23 cellular contexts compared by ENCODE assay signal in genomic region chr16:88867561-88868246, GRCh38. TPM values are rescaled to one million over a fixed set of nuclear protein-coding genes. Genes with fewer than 3 reads are reported as not detected.
DNase-seq lines count a peak whose midpoint lies in the region; ATAC-seq, FAIRE-seq and TF ChIP-seq lines count a peak whose summit lies in the region.
"Had no signal": no experiment of that assay in that cellular context is flagged by ENCODE, and none has a peak within 500 bp of the region (broad histone marks: within the 10 kb centered on the region; RNA-seq: fewer than 3 reads in every experiment).

No MANE protein-coding gene starts in this region.

- no TSS peak for BruUV-seq in K562 (replicated peaks; lab: Mats Ljungman, UMichigan)

- H3K36me3 Mint-ChIP-seq in IgD-negative memory B cell = peaks cover 1% of the 10 kb centered on the region
- H3K36me3 Mint-ChIP-seq in WTC11 = no peaks in the 10 kb centered on the region
- H3K36me3 Mint-ChIP-seq: CD4-positive, alpha-beta memory T cell had no signal

- peaks cover 0 to 56% (median 13%) of the 10 kb centered on the region in 11 experiments; a peak in 12 of 22 replicates for H4K20me1 ChIP-seq in BLaER1 treated with 17β-estradiol and CSF1 and Interleukin-3, amounts not matched to agents 10 nM and 100 nM
- 0 out of 2 replicates have a peak, but pooled peaks cover 4% of the 10 kb centered on the region for H4K20me1 ChIP-seq in K562 (replicated peaks; ENCODE audit: control insufficient read depth, insufficient read depth, low read length)

- TF ChIP-seq CTCF in K562 (IDR thresholded peaks at IDR 0.05 in 2 of 3, conservative IDR thresholded peaks at IDR 0.05 in 1 of 3; ENCODE audit: insufficient read depth in 2 of 3, low read depth in 1 of 3, low read length in 3 of 3) (no peak), WTC11 (IDR thresholded peaks at IDR 0.05) (no peak)

- peaks cover 12% of the 10 kb centered on the region for H3K27me3 Mint-ChIP-seq in IgD-negative memory B cell
- H3K27me3 Mint-ChIP-seq in WTC11 (ENCODE audit: low read depth) = no peaks in the 10 kb centered on the region

- no peak for TF ChIP-seq POLR2A in K562 (conservative IDR thresholded peaks at IDR 0.05)

- CTCF ChIA-PET in K562 (lab: Yijun Ruan, JAX; ENCODE audit: low intra/inter-chr PET ratio) (no interaction called here), WTC11 (lab: Charles Lee) (no interaction called here)

- peaks cover 25 to 41% (median 33%) of the 10 kb centered on the region in 11 experiments for H3K27me3 ChIP-seq in BLaER1 treated with 17β-estradiol and CSF1 and Interleukin-3, amounts not matched to agents 10 nM and 100 nM
- H3K27me3 ChIP-seq in K562 (ENCODE audit: control insufficient read depth in 2 of 2, insufficient read depth in 2 of 2, low read length in 2 of 2) = no peaks in the 10 kb centered on the region

- peak overlapping the region; percentile 45 to 69 (median 63) for H3K27ac Mint-ChIP-seq in IgD-negative memory B cell
- H3K27ac Mint-ChIP-seq in WTC11 = no peak overlapping the region

- in situ Hi-C loops in K562 (cut with MboI) = no loop called here

- no peak for TF ChIP-seq RAD21 in K562 (CRISPR knock-in tag; conservative IDR thresholded peaks at IDR 0.05 in 1 of 2, IDR thresholded peaks at IDR 0.05 in 1 of 2)

- ATAC-seq in K562 (no peak), WTC11 (no peak)

- no peak for TF ChIP-seq EP300 in K562 (IDR thresholded peaks at IDR 0.05; ENCODE audit: low read length)

- no peak for FAIRE-seq in K562 (lab: Jason Lieb, UNC)
- FAIRE-seq: G401.6, GM12891, GM19239, H1 had no signal

- H3K9me3 Mint-ChIP-seq in IgD-negative memory B cell = no peaks in the 10 kb centered on the region
- H3K9me3 Mint-ChIP-seq in WTC11 = no peaks in the 10 kb centered on the region
- H3K9me3 Mint-ChIP-seq: CD4-positive, alpha-beta memory T cell; H9 had no signal

- no peak overlapping the region for H3K9ac ChIP-seq in BLaER1 treated with 17β-estradiol and CSF1 and Interleukin-3, amounts not matched to agents 10 nM and 100 nM
- no peak overlapping the region for H3K9ac ChIP-seq in K562 (ENCODE audit: insufficient read depth in 1 of 2, low read depth in 2 of 2, low read length in 2 of 2)

- H3K4me1 ChIP-seq in BLaER1 treated with 17β-estradiol and CSF1 and Interleukin-3, amounts not matched to agents 10 nM and 100 nM = peaks cover 16 to 82% (median 59%) of the 10 kb centered on the region in 10 experiments
- H3K4me1 ChIP-seq in K562 (replicated peaks in 1 of 2; ENCODE audit: control insufficient read depth in 2 of 2, insufficient read depth in 2 of 2, low read length in 2 of 2) = peaks cover 14 to 85% of the 10 kb centered on the region in 2 experiments; a peak in 4 of 5 replicates
- H3K4me1 ChIP-seq: BE2C had no signal

- H3K79me2 ChIP-seq in K562 (ENCODE audit: control insufficient read depth, insufficient read depth, low read length) = no peaks in the 10 kb centered on the region

- POLR2A ChIA-PET in K562 (lab: Yijun Ruan, JAX) (interaction anchor here (0.6 to 0.7 kb wide), 3 partner anchors 9 to 416 kb away, joined by 3 to 5 read pairs (median 3); no protein-coding TSS in a partner anchor), WTC11 (lab: Charles Lee) (interaction anchor here (0.7 kb wide), 1 partner anchor 77 kb away, joined by 4 read pairs; no protein-coding TSS in a partner anchor)

- peak; percentile 7 for DNase-seq in NCI-H2171 treated with DMSO at 0.1 percent for 48 hours (lab: John Stamatoyannopoulos, UW)
- no peak for DNase-seq in NCI-H2171 (lab: John Stamatoyannopoulos, UW)
- peak in 2 of 4 experiments; percentile 44 to 60 for DNase-seq in K562 (ENCODE audit: extremely low read depth in 1 of 4, low spot score in 3 of 4)
- DNase-seq in WTC11 (ENCODE audit: low spot score) = no peak
- DNase-seq in amygdala (lab: John Stamatoyannopoulos, UW) = no peak
- no peak for DNase-seq in NCI-H345 (lab: John Stamatoyannopoulos, UW)
- DNase-seq: ACHN; BE2C; Calu3; CD4-positive, alpha-beta memory T cell; H9; IMR-90; KG1 had no signal

- H3K9me1 ChIP-seq in K562 (ENCODE audit: control insufficient read depth, insufficient read depth, low read length) = peaks cover 2% of the 10 kb centered on the region

- no peak overlapping the region for H2AFZ ChIP-seq in K562 (ENCODE audit: low read depth, low read length)

- peaks cover 1 to 9% (median 4%) of the 10 kb centered on the region in 11 experiments; a peak in 17 of 22 replicates for H3K36me3 ChIP-seq in BLaER1 treated with 17β-estradiol and CSF1 and Interleukin-3, amounts not matched to agents 10 nM and 100 nM
- H3K36me3 ChIP-seq in K562 (ENCODE audit: control insufficient read depth, insufficient read depth, low read length) = peaks cover 2% of the 10 kb centered on the region; the same call in 1 of the 3 replicates
- H3K36me3 ChIP-seq: BE2C had no signal

- peak overlapping the region in 7 of 11 experiments; percentile 24 to 65 (median 58); a peak in 12 of 22 replicates for H3K4me2 ChIP-seq in BLaER1 treated with 17β-estradiol and CSF1 and Interleukin-3, amounts not matched to agents 10 nM and 100 nM
- no peak overlapping the region for H3K4me2 ChIP-seq in K562 (ENCODE audit: insufficient read depth, low read length)

- H3K9me3 ChIP-seq in BLaER1 treated with 17β-estradiol and CSF1 and Interleukin-3, amounts not matched to agents 10 nM and 100 nM (replicated peaks in 1 of 11) = no peaks in the 10 kb centered on the region
- no peaks in the 10 kb centered on the region for H3K9me3 ChIP-seq in K562 (replicated peaks; ENCODE audit: control insufficient read depth, insufficient read depth, low read depth, low read length)
- H3K9me3 ChIP-seq: BE2C had no signal

- H3K4me3 ChIP-seq in BLaER1 treated with 17β-estradiol and CSF1 and Interleukin-3, amounts not matched to agents 10 nM and 100 nM = no peak overlapping the region
- no peak overlapping the region for H3K4me3 ChIP-seq in K562

- peaks cover 8 to 9% (median 8%) of the 10 kb centered on the region in 3 donors for H3K4me1 Mint-ChIP-seq in IgD-negative memory B cell
- no peaks in the 10 kb centered on the region for H3K4me1 Mint-ChIP-seq in WTC11
- H3K4me1 Mint-ChIP-seq: H9 had no signal

- H3K27ac ChIP-seq in BLaER1 treated with 17β-estradiol and CSF1 and Interleukin-3, amounts not matched to agents 10 nM and 100 nM = no peak overlapping the region
- no peak overlapping the region for H3K27ac ChIP-seq in K562 (ENCODE audit: extremely low read depth, low read depth, low read length)
- H3K27ac ChIP-seq: HL-60 had no signal

- 62% methylated on average over 16 of the region's 24 CpGs for WGBS in K562 (ENCODE audit: insufficient coverage, low coverage, missing lambda C conversion rate)

- intact Hi-C loops in K562 (cut with micrococcal nuclease) = no loop called here

- H3K4me3 Mint-ChIP-seq in IgD-negative memory B cell (no peak overlapping the region), WTC11 (no peak overlapping the region)
- H3K4me3 Mint-ChIP-seq: CD14-positive monocyte; CD4-positive, alpha-beta memory T cell; H9 had no signal

RNA-seq across cellular contexts. Expression of gene PABPN1L, which starts 1.2 kb away (rescaled TPM):
- polyA plus RNA-seq in IgD-negative memory B cell (not detected), K562 (2011; rRNA removed) (not detected in 2 replicates), K562 (2014; fragmentation: Illumina TruSeq; extraction: Trizol) (not detected in 2 replicates), K562 (2014; fragmentation: Nextera tagmentation; extraction: Ambion mirVana) (not detected), K562 (2014; rRNA removed) (0.11 TPM in 1 of 2 replicates, not detected in the other)
- total RNA-seq in K562 (2011; cell fraction: chromatin; rRNA removed; ENCODE audit: low replicate concordance) = 0.46 and 2.2 TPM in 2 replicates
- 0.26 and 0.50 TPM in 2 replicates for total RNA-seq in K562 (2011; cell fraction: nucleolus; rRNA removed)
- 0.29 and 0.99 TPM in 2 replicates for total RNA-seq in K562 (2011; cell fraction: nucleoplasm; rRNA removed)
- total RNA-seq in K562 (2014; rRNA removed) (0.32 TPM in 1 of 2 replicates, not detected in the other), K562 (2014; rRNA removed; fragmentation: Illumina TruSeq; extraction: Trizol) (not detected in 2 replicates), K562 (2015; rRNA removed; fragmentation: Illumina TruSeq; extraction: Trizol) (0.19 TPM in 1 of 2 replicates, not detected in the other), K562 (2021) (0.29 TPM in 1 of 2 replicates, not detected in the other), WTC11 (2021) (not detected in 3 replicates)
- not detected in 2 replicates for polyA plus RNA-seq in K562 (2011; cell fraction: cytosol; rRNA removed)
- polyA plus RNA-seq in K562 (2011; cell fraction: nucleus; rRNA removed) = 0.55 and 0.58 TPM in 2 replicates
- polyA plus RNA-seq in K562 (2012) = 0.29 and 0.71 TPM in 2 replicates
- polyA minus RNA-seq in K562 (2011; rRNA and poly(A)+ RNA removed) = not detected in 2 replicates
- polyA minus RNA-seq in K562 (2011; cell fraction: cytosol; rRNA and poly(A)+ RNA removed) = not detected in 2 replicates
- not detected in 2 replicates for polyA minus RNA-seq in K562 (2011; cell fraction: nucleus; rRNA and poly(A)+ RNA removed)
- total RNA-seq: A172; Calu3; CD4-positive, alpha-beta memory T cell; H1; H9; HT1080; IMR-90 had no signal
- polyA plus RNA-seq: CD14-positive monocyte; CD4-positive, alpha-beta memory T cell; H1; IMR-90 had no signal

RNA-seq across cellular contexts. Expression of gene TRAPPC2L, which starts 10.8 kb away (rescaled TPM):
- polyA plus RNA-seq in IgD-negative memory B cell = 86.1 TPM
- total RNA-seq in K562 (2011; cell fraction: chromatin; rRNA removed; ENCODE audit: low replicate concordance) = 43.1 and 83.7 TPM in 2 replicates
- 64.3 and 69.7 TPM in 2 replicates for total RNA-seq in K562 (2011; cell fraction: nucleolus; rRNA removed)
- 53.0 and 53.7 TPM in 2 replicates for total RNA-seq in K562 (2011; cell fraction: nucleoplasm; rRNA removed)
- 60.4 and 77.5 TPM in 2 replicates for total RNA-seq in K562 (2014; rRNA removed)
- total RNA-seq in K562 (2014; rRNA removed; fragmentation: Illumina TruSeq; extraction: Trizol) = 92.6 and 126 TPM in 2 replicates
- total RNA-seq in K562 (2015; rRNA removed; fragmentation: Illumina TruSeq; extraction: Trizol) = 61.1 and 69.1 TPM in 2 replicates
- 89.1 and 92.6 TPM in 2 replicates for total RNA-seq in K562 (2021)
- 124 and 163 TPM in 2 replicates for polyA plus RNA-seq in K562 (2011; rRNA removed)
- 94.2 and 150 TPM in 2 replicates for polyA plus RNA-seq in K562 (2011; cell fraction: cytosol; rRNA removed)
- polyA plus RNA-seq in K562 (2011; cell fraction: nucleus; rRNA removed) = 96.2 and 120 TPM in 2 replicates
- 69.9 and 168 TPM in 2 replicates for polyA plus RNA-seq in K562 (2012)
- polyA plus RNA-seq in K562 (2014; fragmentation: Illumina TruSeq; extraction: Trizol) = 97.5 and 104 TPM in 2 replicates
- polyA plus RNA-seq in K562 (2014; fragmentation: Nextera tagmentation; extraction: Ambion mirVana) = 100 to 1,000 TPM; 345 to 398 TPM
- polyA plus RNA-seq in K562 (2014; rRNA removed) = 92.4 and 99.1 TPM in 2 replicates
- 28.3 and 55.3 TPM in 2 replicates for polyA minus RNA-seq in K562 (2011; rRNA and poly(A)+ RNA removed)
- polyA minus RNA-seq in K562 (2011; cell fraction: cytosol; rRNA and poly(A)+ RNA removed) = 24.9 and 30.9 TPM in 2 replicates
- polyA minus RNA-seq in K562 (2011; cell fraction: nucleus; rRNA and poly(A)+ RNA removed) = 30.4 and 33.3 TPM in 2 replicates
- 63.1 to 82.0 TPM (median 64.5 TPM) in 3 replicates for total RNA-seq in WTC11 (2021)

RNA-seq across cellular contexts. Expression of gene GALNS, which starts 11.0 kb away (rescaled TPM):
- polyA plus RNA-seq in IgD-negative memory B cell (8.4 TPM), K562 (2011; rRNA removed) (3.9 and 4.3 TPM in 2 replicates), K562 (2014; fragmentation: Illumina TruSeq; extraction: Trizol) (6.0 and 7.0 TPM in 2 replicates), K562 (2014; fragmentation: Nextera tagmentation; extraction: Ambion mirVana) (under 1 TPM; 0.38 to 0.63 TPM), K562 (2014; rRNA removed) (6.7 and 8.6 TPM in 2 replicates)
- 69.8 and 180 TPM in 2 replicates for total RNA-seq in K562 (2011; cell fraction: chromatin; rRNA removed; ENCODE audit: low replicate concordance)
- total RNA-seq in K562 (2011; cell fraction: nucleolus; rRNA removed) = 70.5 and 71.6 TPM in 2 replicates
- 50.8 and 56.2 TPM in 2 replicates for total RNA-seq in K562 (2011; cell fraction: nucleoplasm; rRNA removed)
- total RNA-seq in K562 (2014; rRNA removed) (3.4 and 5.4 TPM in 2 replicates), K562 (2014; rRNA removed; fragmentation: Illumina TruSeq; extraction: Trizol) (2.4 and 4.1 TPM in 2 replicates), K562 (2015; rRNA removed; fragmentation: Illumina TruSeq; extraction: Trizol) (5.6 and 5.9 TPM in 2 replicates), K562 (2021) (12.3 and 13.2 TPM in 2 replicates), WTC11 (2021) (23.0 to 29.5 TPM (median 25.8 TPM) in 3 replicates)
- 3.9 and 9.1 TPM in 2 replicates for polyA plus RNA-seq in K562 (2011; cell fraction: cytosol; rRNA removed)
- polyA plus RNA-seq in K562 (2011; cell fraction: nucleus; rRNA removed) = 20.2 and 34.5 TPM in 2 replicates
- polyA plus RNA-seq in K562 (2012) = 11.1 and 16.0 TPM in 2 replicates
- 1.9 and 3.7 TPM in 2 replicates for polyA minus RNA-seq in K562 (2011; rRNA and poly(A)+ RNA removed)
- polyA minus RNA-seq in K562 (2011; cell fraction: cytosol; rRNA and poly(A)+ RNA removed) = 3.2 and 3.3 TPM in 2 replicates
- polyA minus RNA-seq in K562 (2011; cell fraction: nucleus; rRNA and poly(A)+ RNA removed) = 7.0 and 7.8 TPM in 2 replicates

RNA-seq across cellular contexts. Expression of gene APRT, which starts 56.0 kb away (rescaled TPM):
- 416 TPM for polyA plus RNA-seq in IgD-negative memory B cell
- 35.4 and 135 TPM in 2 replicates for total RNA-seq in K562 (2011; cell fraction: chromatin; rRNA removed; ENCODE audit: low replicate concordance)
- 138 and 183 TPM in 2 replicates for total RNA-seq in K562 (2011; cell fraction: nucleolus; rRNA removed)
- 82.7 and 89.3 TPM in 2 replicates for total RNA-seq in K562 (2011; cell fraction: nucleoplasm; rRNA removed)
- 409 and 555 TPM in 2 replicates for total RNA-seq in K562 (2014; rRNA removed)
- 86.2 and 129 TPM in 2 replicates for total RNA-seq in K562 (2014; rRNA removed; fragmentation: Illumina TruSeq; extraction: Trizol)
- 213 and 224 TPM in 2 replicates for total RNA-seq in K562 (2015; rRNA removed; fragmentation: Illumina TruSeq; extraction: Trizol)
- total RNA-seq in K562 (2021) = 340 and 359 TPM in 2 replicates
- polyA plus RNA-seq in K562 (2011; rRNA removed) = 146 and 234 TPM in 2 replicates
- 130 and 287 TPM in 2 replicates for polyA plus RNA-seq in K562 (2011; cell fraction: cytosol; rRNA removed)
- 161 and 192 TPM in 2 replicates for polyA plus RNA-seq in K562 (2011; cell fraction: nucleus; rRNA removed)
- polyA plus RNA-seq in K562 (2012) = 290 and 337 TPM in 2 replicates
- polyA plus RNA-seq in K562 (2014; fragmentation: Illumina TruSeq; extraction: Trizol) = 94.4 and 200 TPM in 2 replicates
- 100 to 1,000 TPM in 1 of 2 experiments, 10 to 100 TPM in 1; 41.7 to 116 TPM for polyA plus RNA-seq in K562 (2014; fragmentation: Nextera tagmentation; extraction: Ambion mirVana)
- polyA plus RNA-seq in K562 (2014; rRNA removed) = 354 and 422 TPM in 2 replicates
- polyA minus RNA-seq in K562 (2011; rRNA and poly(A)+ RNA removed) = 17.6 and 29.0 TPM in 2 replicates
- 127 and 142 TPM in 2 replicates for polyA minus RNA-seq in K562 (2011; cell fraction: cytosol; rRNA and poly(A)+ RNA removed)
- 49.9 and 62.3 TPM in 2 replicates for polyA minus RNA-seq in K562 (2011; cell fraction: nucleus; rRNA and poly(A)+ RNA removed)
- 272 to 288 TPM (median 282 TPM) in 3 replicates for total RNA-seq in WTC11 (2021)
